1 cellular context compared by ENCODE assay signal in genomic region chr11:44624761-44625221, GRCh38.
TF ChIP-seq lines count a peak whose summit lies in the region.

No MANE protein-coding gene starts in this region.

TF ChIP-seq in HepG2, 621 proteins besides CTCF, POLR2A, EP300 and RAD21 (continued from another document):
- TF ChIP-seq POGK (CRISPR knock-in tag; conservative IDR thresholded peaks at IDR 0.05) (no peak), HDAC1 (CRISPR knock-in tag; IDR thresholded peaks at IDR 0.05) (no peak), CENPBD1 (CRISPR knock-in tag; IDR thresholded peaks at IDR 0.05; ENCODE audit: borderline replicate concordance, low read depth) (no peak), PRDM10 (CRISPR knock-in tag; IDR thresholded peaks at IDR 0.05; ENCODE audit: low read depth) (no peak), YY1 (IDR thresholded peaks at IDR 0.05; ENCODE audit: insufficient read depth, insufficient replicate concordance, low read depth, low read length) (no peak), KAT2B (IDR thresholded peaks at IDR 0.05; ENCODE audit: borderline replicate concordance, low read depth, low read length) (no peak), SMAD9 (CRISPR knock-in tag; IDR thresholded peaks at IDR 0.05) (no peak), THAP11 (CRISPR knock-in tag; IDR thresholded peaks at IDR 0.05) (no peak), MIER3 (CRISPR knock-in tag; IDR thresholded peaks at IDR 0.05; ENCODE audit: borderline replicate concordance) (no peak), ZNF784 (CRISPR knock-in tag; IDR thresholded peaks at IDR 0.05; ENCODE audit: borderline replicate concordance) (no peak), WIZ (CRISPR knock-in tag; IDR thresholded peaks at IDR 0.05) (no peak), FOXA3 (CRISPR knock-in tag; IDR thresholded peaks at IDR 0.05) (no peak), RFX3 (CRISPR knock-in tag; IDR thresholded peaks at IDR 0.05) (no peak), ZNF672 (CRISPR knock-in tag; IDR thresholded peaks at IDR 0.05) (no peak), KAT7 (CRISPR knock-in tag; IDR thresholded peaks at IDR 0.05; ENCODE audit: borderline replicate concordance) (no peak)
